10 cellular contexts compared by ENCODE assay signal in the genomic region with DNA sequence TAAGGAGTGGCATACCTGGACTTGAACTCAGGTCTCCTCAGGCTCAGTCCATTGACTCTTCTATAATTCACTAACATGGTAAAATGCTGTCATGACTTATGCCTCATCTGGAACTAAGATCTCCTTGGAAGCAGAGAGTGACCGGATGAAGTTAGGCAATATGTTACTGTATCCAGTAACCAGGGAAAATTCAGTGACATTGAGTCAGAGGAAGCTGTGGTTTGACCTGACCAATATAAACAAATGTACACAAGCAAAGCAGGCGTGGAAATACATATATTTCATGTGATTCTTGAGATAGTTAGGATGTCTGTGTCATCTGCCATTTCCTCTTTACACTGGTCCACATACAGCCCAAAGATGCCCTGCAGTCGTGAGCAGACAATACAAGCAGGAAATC. TPM values are rescaled to one million over a fixed set of nuclear protein-coding genes. Genes with fewer than 3 reads are reported as not detected.
DNase-seq lines count a peak whose midpoint lies in the region; ATAC-seq, FAIRE-seq and TF ChIP-seq lines count a peak whose summit lies in the region.
"Had no signal": no experiment of that assay in that cellular context is flagged by ENCODE, and none has a peak within 500 bp of the region (broad histone marks: within the 10 kb centered on the region; RNA-seq: fewer than 3 reads in every experiment).

No MANE protein-coding gene starts in this region.

- no peaks in the 10 kb centered on the region for H3K27me3 ChIP-seq in ACC112 (ENCODE audit: insufficient read depth, low read length)
- no peaks in the 10 kb centered on the region for H3K27me3 ChIP-seq in lower lobe of right lung (ENCODE audit: low read depth)
- H3K27me3 ChIP-seq in body of pancreas = no peaks in the 10 kb centered on the region

- in situ Hi-C loops in astrocyte of the spinal cord (cut with HindIII; ENCODE audit: low sequenced_read_pairs) = no loop called here

- intact Hi-C loops in lower lobe of right lung (cut with DNase I) = no loop called here
- intact Hi-C loops in body of pancreas (cut with DNase I) = no loop called here

- 58 to 59% methylated on average over 3 of the region's 3 CpGs for WGBS in body of pancreas, 2 donors

- peak; percentile 90 for FAIRE-seq in HTR-8/SVneo (lab: Jason Lieb, UNC)

- H3K4me1 ChIP-seq in ACC112 (ENCODE audit: control insufficient read depth, insufficient read depth, low read length, unreplicated experiment) (peaks cover 42% of the 10 kb centered on the region), lower lobe of right lung (peaks cover 15% of the 10 kb centered on the region), body of pancreas (no peaks in the 10 kb centered on the region)

- no peaks in the 10 kb centered on the region for H3K9me3 ChIP-seq in lower lobe of right lung
- H3K9me3 ChIP-seq in body of pancreas = no peaks in the 10 kb centered on the region

- no peak for TF ChIP-seq POLR2A in body of pancreas (IDR thresholded peaks at IDR 0.05)

- TF ChIP-seq CTCF in astrocyte of the spinal cord (IDR thresholded peaks at IDR 0.05; ENCODE audit: low read depth, low read length) = no peak
- no peak for TF ChIP-seq CTCF in lower lobe of right lung (IDR thresholded peaks at IDR 0.05)
- no peak for TF ChIP-seq CTCF in body of pancreas (IDR thresholded peaks at IDR 0.05)

- H3K36me3 ChIP-seq in ACC112 (ENCODE audit: insufficient read depth, low read length) = no peaks in the 10 kb centered on the region
- H3K36me3 ChIP-seq in lower lobe of right lung = no peaks in the 10 kb centered on the region
- no peaks in the 10 kb centered on the region for H3K36me3 ChIP-seq in body of pancreas (replicated peaks in 1 of 2; ENCODE audit: insufficient read depth in 1 of 2, low read depth in 2 of 2)

- H3K4me3 ChIP-seq in ACC112 (ENCODE audit: low read depth, low read length) = peak overlapping the region; percentile 74
- no peak overlapping the region for H3K4me3 ChIP-seq in astrocyte of the spinal cord (ENCODE audit: low read depth, low read length)
- no peak overlapping the region for H3K4me3 ChIP-seq in lower lobe of right lung
- H3K4me3 ChIP-seq in body of pancreas = no peak overlapping the region

- peak overlapping the region; percentile 99 for H3K27ac ChIP-seq in ACC112 (ENCODE audit: low read depth, low read length)
- H3K27ac ChIP-seq in lower lobe of right lung = peak overlapping the region; percentile 68
- no peak overlapping the region for H3K27ac ChIP-seq in body of pancreas

- H2AFZ ChIP-seq in ACC112 (ENCODE audit: low read length, unreplicated experiment) = no peak overlapping the region

- peaks cover 6% of the 10 kb centered on the region for H3K79me2 ChIP-seq in ACC112 (ENCODE audit: control insufficient read depth, insufficient read depth, low read length, unreplicated experiment)

- ATAC-seq in lower lobe of right lung (peak; percentile 54 to 66), HG03354 (IDR thresholded peaks at IDR 0.05; ENCODE audit: poor library complexity, severe bottlenecking, unreplicated experiment) (no peak), body of pancreas (no peak)
- ATAC-seq: CD8-positive, alpha-beta T cell had no signal

- peak; percentile 38 for DNase-seq in HTR-8/SVneo (ENCODE audit: insufficient read length, low spot score)
- DNase-seq in astrocyte of the spinal cord (ENCODE audit: low read depth, low spot score) = peak; percentile 97
- DNase-seq in lower lobe of right lung = no peak
- no peak for DNase-seq in activated CD8-positive, alpha-beta memory T cell treated with anti-CD3 and anti-CD28 coated beads, Interleukin-2, amount 50 U/mL, for 48 hours
- no peak for DNase-seq in body of pancreas
- DNase-seq in GM19238 (ENCODE audit: insufficient read length, low spot score) = no peak
- DNase-seq: CD8-positive, alpha-beta T cell; SIG-M5 had no signal

RNA-seq across cellular contexts. Expression of gene SGIP1, which starts 30.3 kb away (rescaled TPM):
- total RNA-seq in lower lobe of right lung (12.4 TPM), body of pancreas (1 to 10 TPM in 1 of 2 donors, not detected in 1; 3.1 TPM)
- total RNA-seq: CD8-positive, alpha-beta T cell had no signal

Comparison
In these comparisons a context has a peak if more than half of its experiments do, and no peak if none do; other contexts are left out.
1. H3K27ac ChIP-seq: peak in ACC112 (single experiment) and lower lobe of right lung (single experiment); none in body of pancreas (0 of 4).
2. DNase-seq: peak in HTR-8/SVneo (single experiment) and astrocyte of the spinal cord (single experiment); none in lower lobe of right lung (single experiment), activated CD8-positive, alpha-beta memory T cell treated with anti-CD3 and anti-CD28 coated beads, Interleukin-2, amount 50 U/mL, for 48 hours (single experiment), body of pancreas (0 of 4) and GM19238 (single experiment).
3. ATAC-seq: peak in lower lobe of right lung (2 of 2); none in HG03354 (single experiment) and body of pancreas (single experiment).